In the genomic region with DNA sequence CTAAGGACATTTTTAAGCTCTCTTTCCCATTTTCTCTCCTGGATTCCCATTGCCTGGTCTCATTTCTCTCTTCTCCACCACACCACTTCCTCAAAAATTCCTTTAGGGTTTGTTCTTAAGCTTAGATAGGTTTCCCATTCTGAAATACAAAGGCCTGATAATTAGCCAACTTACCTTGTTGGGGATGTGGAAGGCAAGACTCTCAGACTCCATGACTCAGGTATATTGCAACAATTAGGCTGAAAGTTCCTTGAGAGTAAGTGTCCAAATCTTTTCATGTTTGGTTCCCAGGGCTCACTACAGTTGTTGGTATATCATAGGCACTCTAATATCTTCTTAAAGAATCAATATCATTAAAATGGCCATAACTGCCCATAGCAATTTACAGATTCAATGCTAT, we compare ENCODE assay signal across 28 cellular contexts.
"Had no signal": no experiment of that assay in that cellular context is flagged by ENCODE, and none has a peak within 500 bp of the region (broad histone marks: within the 10 kb centered on the region; RNA-seq: fewer than 3 reads in every experiment).

No MANE protein-coding gene starts in this region.

- ATAC-seq: activated T-cell treated with anti-CD3 and anti-CD28 coated beads, Interleukin-2, amount 50 U/mL, for 4 hours; natural killer cell treated with Interleukin-12 subunit alpha and Interleukin-12 subunit beta and Interleukin-15 and Interleukin-18, amount 100 ng/mL, for 72 hours; stimulated activated effector memory CD8-positive, alpha-beta T cell treated with anti-CD3 and anti-CD28 coated beads, Interleukin-12 subunit alpha, Interleukin-12 subunit beta, amount 100 ng/mL, for 72 hours; stimulated activated naive CD8-positive, alpha-beta T cell treated with anti-CD3 and anti-CD28 coated beads, Interleukin-15, amount 100 ng/mL, for 72 hours had no signal

- H3K36me3 ChIP-seq: cardiac muscle cell, esophagus squamous epithelium, gastrocnemius medialis, neutrophil, pancreas, suprapubic skin, vagina had no signal

- H3K9me3 ChIP-seq: esophagus squamous epithelium, gastrocnemius medialis, neutrophil, pancreas, psoas muscle, suprapubic skin, vagina had no signal

- DNase-seq: activated B cell treated with CpG ODN at 0.5 μM for 24 hours; activated CD4-positive, alpha-beta T cell treated with anti-CD3 and anti-CD28 coated beads for 4 hours; activated CD4-positive, alpha-beta T cell treated with anti-CD3 and anti-CD28 coated beads, Interleukin-2, amount 50 U/mL, for 48 hours; activated CD8-positive, alpha-beta memory T cell treated with anti-CD3 and anti-CD28 coated beads, Interleukin-2, amount 50 U/mL, for 48 hours; activated naive CD4-positive, alpha-beta T cell treated with Interleukin-2 at 50 U/mL for 16 hours; activated naive CD8-positive, alpha-beta T cell treated with anti-CD3 and anti-CD28 coated beads for 36 hours; activated T-cell treated with anti-CD3 and anti-CD28 coated beads, Interleukin-2, amount 50 U/mL, for 4 hours; amniotic stem cell; dermis blood vessel endothelial cell; effector CD8-positive, alpha-beta T cell; esophagus squamous epithelium; head of caudate nucleus; pancreas; psoas muscle; small intestine; stimulated activated CD4-positive, alpha-beta T cell treated with anti-CD3 and anti-CD28 coated beads, Interleukin-2, amount 100 ng/mL, for 24 hours; stimulated activated naive CD8-positive, alpha-beta T cell treated with anti-CD3 and anti-CD28 coated beads, Interleukin-15, amount 100 ng/mL, for 72 hours; T1000 had no signal

- H3K4me1 Mint-ChIP-seq: activated B cell treated with CpG ODN at 0.5 μM for 24 hours; activated naive CD8-positive, alpha-beta T cell treated with anti-CD3 and anti-CD28 coated beads for 36 hours; stimulated activated effector memory CD8-positive, alpha-beta T cell treated with anti-CD3 and anti-CD28 coated beads, Interleukin-12 subunit alpha, Interleukin-12 subunit beta, amount 100 ng/mL, for 72 hours; stimulated activated naive CD8-positive, alpha-beta T cell treated with anti-CD3 and anti-CD28 coated beads, Interleukin-15, amount 100 ng/mL, for 72 hours had no signal

- H3K36me3 Mint-ChIP-seq: natural killer cell treated with Interleukin-12 subunit alpha and Interleukin-12 subunit beta and Interleukin-15 and Interleukin-18, amount 100 ng/mL, for 72 hours; stimulated activated effector memory CD8-positive, alpha-beta T cell treated with anti-CD3 and anti-CD28 coated beads, Interleukin-12 subunit alpha, Interleukin-12 subunit beta, amount 100 ng/mL, for 72 hours had no signal

- H3K27ac ChIP-seq: cardiac muscle cell, gastrocnemius medialis, neutrophil, pancreas, psoas muscle, suprapubic skin, vagina had no signal

- H3K27me3 ChIP-seq: cardiac muscle cell, esophagus squamous epithelium, gastrocnemius medialis, neutrophil, pancreas, suprapubic skin, vagina had no signal

- H3K9me3 Mint-ChIP-seq: activated T-helper 2 cell treated with anti-CD3 and anti-CD28 coated beads, Interferon-gamma antibody, Interleukin-2, Interleukin-4, amounts not matched to agents 10 μg/mL and 5 μg/mL and 100 μg/mL, durations not matched to agents 14 hours and 24 hours and 36 hours; natural killer cell treated with Interleukin-12 subunit alpha and Interleukin-12 subunit beta and Interleukin-15 and Interleukin-18, amount 100 ng/mL, for 72 hours; stimulated activated effector memory CD8-positive, alpha-beta T cell treated with anti-CD3 and anti-CD28 coated beads, Interleukin-12 subunit alpha, Interleukin-12 subunit beta, amount 100 ng/mL, for 72 hours had no signal

- H3K4me1 ChIP-seq: esophagus squamous epithelium, gastrocnemius medialis, pancreas, psoas muscle, suprapubic skin had no signal

- H3K4me3 ChIP-seq: cardiac muscle cell, esophagus squamous epithelium, gastrocnemius medialis, pancreas, psoas muscle, suprapubic skin, vagina had no signal

- H3K27me3 Mint-ChIP-seq: activated B cell treated with CpG ODN at 0.5 μM for 24 hours; activated naive CD8-positive, alpha-beta T cell treated with anti-CD3 and anti-CD28 coated beads for 36 hours; natural killer cell treated with Interleukin-12 subunit alpha and Interleukin-12 subunit beta and Interleukin-15 and Interleukin-18, amount 100 ng/mL, for 72 hours; stimulated activated naive CD8-positive, alpha-beta T cell treated with anti-CD3 and anti-CD28 coated beads, Interleukin-15, amount 100 ng/mL, for 72 hours; type B pancreatic cell had no signal

- H3K4me3 Mint-ChIP-seq: activated B cell treated with CpG ODN at 0.5 μM for 24 hours; activated naive CD8-positive, alpha-beta T cell treated with anti-CD3 and anti-CD28 coated beads for 36 hours; activated T-cell treated with anti-CD3 and anti-CD28 coated beads, Interleukin-2, amount 50 U/mL, for 4 hours; mesothelial cell of epicardium; natural killer cell treated with Interleukin-12 subunit alpha and Interleukin-12 subunit beta and Interleukin-15 and Interleukin-18, amount 100 ng/mL, for 72 hours; stimulated activated effector memory CD8-positive, alpha-beta T cell treated with anti-CD3 and anti-CD28 coated beads, Interleukin-12 subunit alpha, Interleukin-12 subunit beta, amount 100 ng/mL, for 72 hours; stimulated activated naive CD8-positive, alpha-beta T cell treated with anti-CD3 and anti-CD28 coated beads, Interleukin-15, amount 100 ng/mL, for 72 hours; type B pancreatic cell had no signal

- H3K27ac Mint-ChIP-seq: activated B cell treated with CpG ODN at 0.5 μM for 24 hours; activated naive CD8-positive, alpha-beta T cell treated with anti-CD3 and anti-CD28 coated beads for 36 hours; activated T-helper 2 cell treated with anti-CD3 and anti-CD28 coated beads, Interferon-gamma antibody, Interleukin-2, Interleukin-4, amounts not matched to agents 10 μg/mL and 5 μg/mL and 100 μg/mL, durations not matched to agents 14 hours and 24 hours and 36 hours; natural killer cell treated with Interleukin-12 subunit alpha and Interleukin-12 subunit beta and Interleukin-15 and Interleukin-18, amount 100 ng/mL, for 72 hours; stimulated activated effector memory CD8-positive, alpha-beta T cell treated with anti-CD3 and anti-CD28 coated beads, Interleukin-12 subunit alpha, Interleukin-12 subunit beta, amount 100 ng/mL, for 72 hours; stimulated activated naive CD8-positive, alpha-beta T cell treated with anti-CD3 and anti-CD28 coated beads, Interleukin-15, amount 100 ng/mL, for 72 hours; type B pancreatic cell had no signal
